ENCODE assay signal across 8 cellular contexts in genomic region chr14:81243499-81243898, GRCh38.
"Had no signal": no experiment of that assay in that cellular context is flagged by ENCODE, and none has a peak within 500 bp of the region (broad histone marks: within the 10 kb centered on the region; RNA-seq: fewer than 3 reads in every experiment).

No MANE protein-coding gene starts in this region.

- H3K9ac ChIP-seq: KMS-11 had no signal

- DNase-seq: IMR-90, Karpas-422, KBM-7, KG1 had no signal

- H3K27ac Mint-ChIP-seq: IgD-negative memory B cell had no signal

- FAIRE-seq: HTR-8/SVneo had no signal

- H3K27ac ChIP-seq: HL-60, KMS-11 had no signal

- H3K4me2 ChIP-seq: KMS-11 had no signal

- H3K4me1 Mint-ChIP-seq: IgD-negative memory B cell had no signal
